Comparison of ENCODE assay signal across 12 cellular contexts in the genomic region with DNA sequence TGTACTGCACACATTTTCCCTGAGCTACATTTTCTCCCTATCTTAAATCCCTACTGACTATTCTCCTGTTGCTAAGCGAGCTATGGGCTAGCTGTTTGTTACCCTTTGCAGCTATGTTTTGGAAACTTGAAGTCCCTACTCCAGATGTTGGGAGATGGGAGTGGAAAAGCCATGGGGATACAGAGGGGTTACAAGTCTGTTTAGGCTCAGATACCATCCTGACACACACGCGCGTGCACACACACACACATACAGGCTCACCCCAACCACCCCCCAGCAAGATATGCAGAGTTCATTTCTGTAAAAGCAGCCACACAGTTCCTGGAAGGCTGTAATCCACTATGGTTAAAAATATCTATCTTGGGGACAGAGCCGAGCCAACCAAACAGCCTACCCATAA. TPM values are rescaled to one million over a fixed set of nuclear protein-coding genes. Genes with fewer than 3 reads are reported as not detected.
DNase-seq lines count a peak whose midpoint lies in the region; ATAC-seq and TF ChIP-seq lines count a peak whose summit lies in the region.
"Had no signal": no experiment of that assay in that cellular context is flagged by ENCODE, and none has a peak within 500 bp of the region (broad histone marks: within the 10 kb centered on the region; RNA-seq: fewer than 3 reads in every experiment).

No MANE protein-coding gene starts in this region.

- peaks cover 8% of the 10 kb centered on the region for H3K36me3 ChIP-seq in cardiac muscle cell

- H3K27me3 Mint-ChIP-seq in osteocyte (ENCODE audit: unreplicated experiment): no peaks in the 10 kb centered on the region
- H3K27me3 Mint-ChIP-seq: natural killer cell treated with Interleukin-12 subunit alpha and Interleukin-12 subunit beta and Interleukin-15 and Interleukin-18, amount 100 ng/mL, for 72 hours had no signal

- H3K4me3 Mint-ChIP-seq in osteocyte (ENCODE audit: unreplicated experiment): no peak overlapping the region
- H3K4me3 Mint-ChIP-seq: activated T-cell treated with anti-CD3 and anti-CD28 coated beads, Interleukin-2, amount 50 U/mL, for 4 hours; natural killer cell treated with Interleukin-12 subunit alpha and Interleukin-12 subunit beta and Interleukin-15 and Interleukin-18, amount 100 ng/mL, for 72 hours had no signal

- peaks cover 28% of the 10 kb centered on the region for H3K4me1 Mint-ChIP-seq in osteocyte (ENCODE audit: unreplicated experiment)

- H3K27me3 ChIP-seq in cardiac muscle cell: no peaks in the 10 kb centered on the region

- ATAC-seq in HG02571 (IDR thresholded peaks at IDR 0.05; ENCODE audit: unreplicated experiment): no peak
- ATAC-seq in GM21390 (IDR thresholded peaks at IDR 0.05; ENCODE audit: unreplicated experiment): no peak
- ATAC-seq in HG03025 (IDR thresholded peaks at IDR 0.05; ENCODE audit: low FRiP score, unreplicated experiment): no peak
- ATAC-seq: activated T-cell treated with anti-CD3 and anti-CD28 coated beads, Interleukin-2, amount 50 U/mL, for 4 hours; natural killer cell treated with Interleukin-12 subunit alpha and Interleukin-12 subunit beta and Interleukin-15 and Interleukin-18, amount 100 ng/mL, for 72 hours had no signal

- H3K4me1 ChIP-seq in cardiac muscle cell (ENCODE audit: low read depth): peaks cover 16% of the 10 kb centered on the region

- H3K27ac Mint-ChIP-seq in osteocyte (ENCODE audit: unreplicated experiment): peak overlapping the region; percentile 97
- H3K27ac Mint-ChIP-seq: natural killer cell treated with Interleukin-12 subunit alpha and Interleukin-12 subunit beta and Interleukin-15 and Interleukin-18, amount 100 ng/mL, for 72 hours had no signal

- peak overlapping the region; percentile 99 for H3K27ac ChIP-seq in 22Rv1
- H3K27ac ChIP-seq in angular gyrus (ENCODE audit: low read depth, low read length): peak overlapping the region; percentile 100
- peak overlapping the region; percentile 67 for H3K27ac ChIP-seq in cardiac muscle cell

- no peaks in the 10 kb centered on the region for H3K9me3 ChIP-seq in cardiac muscle cell (ENCODE audit: low read depth)

- no peak overlapping the region for H3K4me3 ChIP-seq in cardiac muscle cell

- TF ChIP-seq CTCF in 22Rv1 (IDR thresholded peaks at IDR 0.05): no peak
- no peak for TF ChIP-seq CTCF in cardiac muscle cell (IDR thresholded peaks at IDR 0.05; ENCODE audit: low read depth, low read length)
- no peak for TF ChIP-seq CTCF in osteocyte (IDR thresholded peaks at IDR 0.05)

- peaks cover 15% of the 10 kb centered on the region for H3K36me3 Mint-ChIP-seq in osteocyte (ENCODE audit: unreplicated experiment)

- DNase-seq in cardiac muscle cell (ENCODE audit: low read depth in 1 of 2, low spot score in 1 of 2): peak in 1 of 2 donors; percentile 78
- no peak for DNase-seq in osteocyte (ENCODE audit: extremely low spot score, unreplicated experiment)
- no peak for DNase-seq in GF-D8 (lab: John Stamatoyannopoulos, UW)
- DNase-seq: activated T-cell treated with anti-CD3 and anti-CD28 coated beads, Interleukin-2, amount 50 U/mL, for 4 hours; NCI-H226; T-helper 1 cell had no signal

- no peaks in the 10 kb centered on the region for H3K9me3 Mint-ChIP-seq in osteocyte (ENCODE audit: unreplicated experiment)
- H3K9me3 Mint-ChIP-seq: activated T-cell treated with anti-CD3 and anti-CD28 coated beads, Interleukin-2, amount 50 U/mL, for 4 hours; natural killer cell treated with Interleukin-12 subunit alpha and Interleukin-12 subunit beta and Interleukin-15 and Interleukin-18, amount 100 ng/mL, for 72 hours had no signal

RNA-seq across cellular contexts. Expression of a gene that starts 15.8 kb away (rescaled TPM):
- total RNA-seq in cardiac muscle cell (703 and 923 TPM in 2 replicates), osteocyte (294 TPM in 2 replicates)
- 703 and 802 TPM in 2 replicates for polyA plus RNA-seq in cardiac muscle cell

RNA-seq across cellular contexts. Expression of a gene that starts 33.9 kb away (rescaled TPM):
- total RNA-seq in cardiac muscle cell (8.7 and 9.1 TPM in 2 replicates), osteocyte (46.6 and 50.0 TPM in 2 replicates)
- 13.8 and 17.8 TPM in 2 replicates for polyA plus RNA-seq in cardiac muscle cell
